8 cellular contexts compared by ENCODE assay signal in the genomic region with DNA sequence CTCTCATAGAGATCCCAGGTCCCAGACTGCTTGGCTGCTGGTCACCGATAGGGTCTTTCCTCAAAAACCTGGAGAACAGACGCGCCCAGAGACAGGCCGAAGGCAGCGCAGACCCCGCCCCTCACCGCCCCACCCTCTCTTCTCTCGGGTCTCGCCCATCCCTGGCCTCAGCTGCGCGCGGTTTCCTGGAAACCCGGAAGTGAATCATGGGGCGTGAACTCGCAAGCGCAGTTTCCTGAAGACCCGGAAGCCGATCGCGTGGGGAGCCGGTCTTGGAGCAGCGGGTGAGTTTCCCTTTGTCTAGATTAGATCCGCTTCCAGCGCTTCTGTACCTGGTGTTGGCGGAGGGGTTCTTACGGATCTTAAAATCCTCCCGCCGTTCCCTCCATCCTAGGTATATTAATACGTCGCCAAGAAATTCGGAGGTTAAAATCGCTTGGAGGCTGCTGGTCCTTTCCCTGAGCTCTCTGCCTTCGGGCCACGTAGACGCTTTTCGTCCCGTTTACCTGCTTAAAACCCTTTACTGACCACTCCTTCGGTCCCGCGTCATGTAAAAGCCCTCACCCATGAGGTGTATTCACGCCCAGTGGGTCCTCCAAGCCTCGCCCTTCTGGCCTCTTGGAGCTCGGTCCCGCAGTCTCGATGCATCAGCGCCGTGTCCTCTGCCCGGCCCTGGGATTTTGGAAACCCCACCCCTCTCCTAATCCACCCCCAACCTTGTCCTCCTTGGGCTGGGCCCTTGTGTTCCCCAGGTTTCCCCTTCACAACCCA. TPM values are rescaled to one million over a fixed set of nuclear protein-coding genes. Genes with fewer than 3 reads are reported as not detected.
DNase-seq lines count a peak whose midpoint lies in the region; ATAC-seq, FAIRE-seq and TF ChIP-seq lines count a peak whose summit lies in the region.

Gene ZNF578 (plus strand): TSS at position 230 of the 771 bp plus-strand sequence. CDS start 48,293 bp downstream, outside the sequence.

- no peak for TF ChIP-seq POLR2A in Peyer's patch (IDR thresholded peaks at IDR 0.05)
- no peak for TF ChIP-seq POLR2A in gastroesophageal sphincter (IDR thresholded peaks at IDR 0.05)

- peak within 1 kb of the TSS; percentile 36 to 57 (median 46) for H3K4me3 ChIP-seq in Peyer's patch
- H3K4me3 ChIP-seq in gastroesophageal sphincter = peak within 1 kb of the TSS; percentile 42 to 66
- H3K4me3 ChIP-seq in pancreas = peak within 1 kb of the TSS; percentile 14 to 66 (median 40)

- H3K4me1 ChIP-seq in Peyer's patch = no peaks in the 10 kb centered on the region
- peaks cover 0 to 9% (median 0%) of the 10 kb centered on the region in 3 donors for H3K4me1 ChIP-seq in gastroesophageal sphincter
- peaks cover 0 to 3% (median 0%) of the 10 kb centered on the region in 3 donors for H3K4me1 ChIP-seq in pancreas

- 2% methylated on average over 17 to 29 of the region's 48 CpGs for WGBS in gastroesophageal sphincter (ENCODE audit: low coverage in 1 of 2), 2 donors
- WGBS in pancreas, 2 donors = 2% methylated on average over 48 of the region's 48 CpGs

- H3K9me3 ChIP-seq in Peyer's patch (peaks cover 0 to 61% (median 27%) of the 10 kb centered on the region in 4 donors), gastroesophageal sphincter (peaks cover 0 to 90% (median 3%) of the 10 kb centered on the region in 3 donors), pancreas (peaks cover 0 to 6% (median 0%) of the 10 kb centered on the region in 4 donors)

- intact Hi-C loops in pancreas (cut with DNase I) = no loop called here

- ATAC-seq in gastroesophageal sphincter (peak; percentile 79), pancreas (peak; percentile 92 to 99 (median 97)), GM21360 (IDR thresholded peaks at IDR 0.05; ENCODE audit: unreplicated experiment) (no peak), GM21423 (IDR thresholded peaks at IDR 0.05; ENCODE audit: unreplicated experiment) (no peak)

- TF ChIP-seq EP300 in gastroesophageal sphincter (IDR thresholded peaks at IDR 0.05) = no peak

- no peak for TF ChIP-seq CTCF in Peyer's patch (IDR thresholded peaks at IDR 0.05)
- TF ChIP-seq CTCF in gastroesophageal sphincter (IDR thresholded peaks at IDR 0.05) = no peak
- TF ChIP-seq CTCF in pancreas (IDR thresholded peaks at IDR 0.05) = no peak

- peak within 1 kb of the TSS in 1 of 4 donors; percentile 35 for H3K27ac ChIP-seq in Peyer's patch
- peak within 1 kb of the TSS in 3 of 4 donors; percentile 8 to 42 (median 17) for H3K27ac ChIP-seq in gastroesophageal sphincter
- peak within 1 kb of the TSS in 1 of 4 donors; percentile 4 for H3K27ac ChIP-seq in pancreas

- FAIRE-seq in pancreas (lab: Jason Lieb, UNC) = no peak

- peak; percentile 1 for DNase-seq in DMS 273 treated with DMSO at 0.1 percent for 48 hours (lab: John Stamatoyannopoulos, UW)
- DNase-seq in Peyer's patch = peak; percentile 25 to 72 (median 58)
- peak; percentile 8 to 57 (median 36) for DNase-seq in activated naive CD4-positive, alpha-beta T cell (lab: John Stamatoyannopoulos, UW)
- peak; percentile 62 to 83 (median 71) for DNase-seq in pancreas
- peak; percentile 72 for DNase-seq in superior temporal gyrus (ENCODE audit: extremely low spot score)

- peaks cover 0 to 19% (median 0%) of the 10 kb centered on the region in 3 donors for H3K36me3 ChIP-seq in Peyer's patch
- H3K36me3 ChIP-seq in gastroesophageal sphincter = peaks cover 0 to 39% of the 10 kb centered on the region in 2 donors
- peaks cover 0 to 6% (median 0%) of the 10 kb centered on the region in 3 donors for H3K36me3 ChIP-seq in pancreas

- H3K27me3 ChIP-seq in Peyer's patch (no peaks in the 10 kb centered on the region), gastroesophageal sphincter (peaks cover 7% of the 10 kb centered on the region), pancreas (no peaks in the 10 kb centered on the region)

RNA-seq across cellular contexts. Expression of gene ZNF578, which starts in this region (rescaled TPM):
- total RNA-seq in Peyer's patch (under 1 TPM in 2 of 4 donors, not detected in 2; 0.40 to 0.53 TPM), gastroesophageal sphincter (1 to 10 TPM; 1.1 to 4.2 (median 2.0) TPM), pancreas (1 to 10 TPM in 1 of 6 donors, under 1 TPM in 5; 0.16 to 2.0 (median 0.56) TPM)
- under 1 TPM; 0.15 to 0.85 TPM for polyA plus RNA-seq in pancreas

Comparison
In these comparisons a context has a peak if more than half of its experiments do, and no peak if none do; other contexts are left out.
1. Peak in DNase-seq and H3K4me3 ChIP-seq in Peyer's patch; RNA of the gene not detected or under 1 TPM.
2. DNase-seq: peak in every context shown above with its lines; median percentile 72 in superior temporal gyrus; 71 in pancreas; 58 in Peyer's patch; 36 in activated naive CD4-positive, alpha-beta T cell; 1 in DMS 273 treated with DMSO at 0.1 percent for 48 hours.
3. ATAC-seq: peak in gastroesophageal sphincter (single experiment) and pancreas (4 of 4); none in GM21360 (single experiment) and GM21423 (single experiment).
4. Peak in every context shown above with its lines, with median percentiles within 50 percentile points of each other: H3K4me3 ChIP-seq.